In the genomic region with DNA sequence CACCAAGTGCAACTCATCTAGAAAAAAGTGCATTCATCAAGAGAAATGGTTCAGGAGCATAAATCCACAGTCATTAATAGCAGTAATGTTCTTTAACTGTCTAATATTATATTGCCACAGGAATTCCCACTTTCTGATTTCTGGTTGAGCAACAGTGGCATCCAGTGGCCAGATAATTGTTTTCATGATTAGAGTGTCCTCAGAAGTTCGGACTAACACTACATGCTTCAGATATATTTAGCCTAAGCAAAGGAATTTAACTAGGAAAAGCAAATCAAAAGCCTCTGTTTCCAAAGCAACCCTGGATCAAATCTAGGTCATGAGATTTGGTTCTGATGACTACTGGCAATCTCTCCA, we compare ENCODE assay signal across 9 cellular contexts. TPM values are rescaled to one million over a fixed set of nuclear protein-coding genes. Genes with fewer than 3 reads are reported as not detected.
DNase-seq lines count a peak whose midpoint lies in the region; ATAC-seq and TF ChIP-seq lines count a peak whose summit lies in the region.
"Had no signal": no experiment of that assay in that cellular context is flagged by ENCODE, and none has a peak within 500 bp of the region (broad histone marks: within the 10 kb centered on the region; RNA-seq: fewer than 3 reads in every experiment).

No MANE protein-coding gene starts in this region.

- H3K4me3 Mint-ChIP-seq in brain, result no peak overlapping the region
- H3K4me3 Mint-ChIP-seq: effector memory CD8-positive, alpha-beta T cell had no signal

- intact Hi-C loops in right lobe of liver (cut with DNase I), result no loop called here

- peaks cover 18% of the 10 kb centered on the region for H3K4me1 Mint-ChIP-seq in brain

- H3K27ac ChIP-seq in right lobe of liver, result no peak overlapping the region

- ATAC-seq in right lobe of liver (peak; percentile 70 to 84 (median 78)), HG03442 (IDR thresholded peaks at IDR 0.05; ENCODE audit: unreplicated experiment) (no peak), GM21825 (IDR thresholded peaks at IDR 0.05; ENCODE audit: unreplicated experiment) (no peak)
- ATAC-seq: effector memory CD8-positive, alpha-beta T cell had no signal

- TF ChIP-seq CTCF in AG09319 (IDR thresholded peaks at IDR 0.05; ENCODE audit: low read depth, low read length), result peak; percentile 47
- TF ChIP-seq CTCF in brain (conservative IDR thresholded peaks at IDR 0.05), result peak; percentile 64 to 77
- TF ChIP-seq CTCF in right lobe of liver (IDR thresholded peaks at IDR 0.05), result peak; percentile 39 to 50 (median 44)

- DNase-seq in AG09319 (ENCODE audit: extremely low read depth, low read depth) (no peak), HT1080 (ENCODE audit: low read depth) (peak; percentile 40), right lobe of liver (no peak), NCI-H128 (lab: John Stamatoyannopoulos, UW; ENCODE audit: unreplicated experiment) (no peak), ureter (ENCODE audit: low spot score) (no peak)
- DNase-seq: effector memory CD8-positive, alpha-beta T cell had no signal

- no peaks in the 10 kb centered on the region for H3K36me3 ChIP-seq in right lobe of liver

- no peak overlapping the region for H3K4me3 ChIP-seq in right lobe of liver

- no peaks in the 10 kb centered on the region for H3K36me3 Mint-ChIP-seq in brain

- H3K4me1 ChIP-seq in right lobe of liver, result no peaks in the 10 kb centered on the region

- TF ChIP-seq POLR2A in right lobe of liver (IDR thresholded peaks at IDR 0.05), result no peak

- 13% methylated on average over 1 of the region's 1 CpG for WGBS in right lobe of liver (ENCODE audit: insufficient coverage, low coverage, low lambda C conversion rate, missing lambda C conversion rate)

- H3K27me3 Mint-ChIP-seq in brain, result peaks cover 8% of the 10 kb centered on the region
- H3K27me3 Mint-ChIP-seq: effector memory CD8-positive, alpha-beta T cell had no signal

- H3K27ac Mint-ChIP-seq in brain, result peak overlapping the region in 1 of 5 experiments; percentile 18
- H3K27ac Mint-ChIP-seq: effector memory CD8-positive, alpha-beta T cell had no signal

- H3K27me3 ChIP-seq in right lobe of liver, result no peaks in the 10 kb centered on the region

- peaks cover 0 to 4% (median 0%) of the 10 kb centered on the region in 5 experiments for H3K9me3 Mint-ChIP-seq in brain
- H3K9me3 Mint-ChIP-seq: effector memory CD8-positive, alpha-beta T cell had no signal

- no peaks in the 10 kb centered on the region for H3K9me3 ChIP-seq in right lobe of liver

RNA-seq across cellular contexts. Expression of gene ERBB4, which starts 9.8 kb away (rescaled TPM):
- total RNA-seq in HT1080 (2014; rRNA removed; shearing (Covaris generic)), result 0.02 TPM in 1 of 2 replicates, not detected in the other
- polyA plus RNA-seq in HT1080 (2015; cell fraction: cytosol; rRNA removed), result 0.01 and 0.07 TPM in 2 replicates
- polyA plus RNA-seq in HT1080 (2015; cell fraction: nucleus; rRNA removed), result 0.14 TPM in 1 of 2 replicates, not detected in the other
- polyA plus RNA-seq in brain (ENCODE audit: insufficient read depth, low read depth, low replicate concordance), result 0.81 TPM
- total RNA-seq in right lobe of liver (under 1 TPM in 4 of 6 experiments, not detected in 2; 0.02 to 0.59 (median 0.08) TPM), ureter (10.2 TPM)

Comparison
In these comparisons a context has a peak if more than half of its experiments do, and no peak if none do; other contexts are left out.
1. ATAC-seq: peak in right lobe of liver (4 of 4); none in HG03442 (single experiment) and GM21825 (single experiment).
2. Peak in every context shown above with its lines, with median percentiles within 50 percentile points of each other: CTCF ChIP-seq.